Comparison of ENCODE assay signal across 9 cellular contexts in genomic region chr12:749871-750270, GRCh38. TPM values are rescaled to one million over a fixed set of nuclear protein-coding genes. Genes with fewer than 3 reads are reported as not detected.
DNase-seq lines count a peak whose midpoint lies in the region; ATAC-seq, FAIRE-seq and TF ChIP-seq lines count a peak whose summit lies in the region.
"Had no signal": no experiment of that assay in that cellular context is flagged by ENCODE, and none has a peak within 500 bp of the region (broad histone marks: within the 10 kb centered on the region; RNA-seq: fewer than 3 reads in every experiment).

No MANE protein-coding gene starts in this region.

- peak overlapping the region; percentile 93 for H3K4me2 ChIP-seq in GM12878 (ENCODE audit: control insufficient read depth, insufficient read depth)
- peak overlapping the region; percentile 80 for H3K4me2 ChIP-seq in skeletal muscle satellite cell (ENCODE audit: low read length)

- ATAC-seq in GM12878: no peak
- no peak for ATAC-seq in GM21737 (IDR thresholded peaks at IDR 0.05; ENCODE audit: unreplicated experiment)
- ATAC-seq in HG03469 (IDR thresholded peaks at IDR 0.05; ENCODE audit: unreplicated experiment): no peak

- no TSS peak for BruUV-seq in GM12878 (replicated peaks; lab: Mats Ljungman, UMichigan)

- H3K4me1 Mint-ChIP-seq in activated CD4-positive, alpha-beta T cell treated with anti-CD3 and anti-CD28 coated beads, Interleukin-2, amount 10 ng/mL, durations not matched to agents 24 days and 14 days: peaks cover 16% of the 10 kb centered on the region

- SMC1A ChIA-PET in GM12878 (lab: Charles Lee; ENCODE audit: uncharacterized antibody, unreplicated experiment): interaction anchor here (0.8 to 6.6 kb wide), 32 partner anchors 8 to 174 kb away, joined by 3 to 194 read pairs (median 10); no protein-coding TSS in a partner anchor

- no peak overlapping the region for H3K4me3 Mint-ChIP-seq in activated CD4-positive, alpha-beta T cell treated with anti-CD3 and anti-CD28 coated beads, Interleukin-2, amount 10 ng/mL, durations not matched to agents 24 days and 14 days

- H3K9ac ChIP-seq in GM12878 (ENCODE audit: control insufficient read depth, insufficient read depth, low read length) (peak overlapping the region; percentile 60), skeletal muscle satellite cell (ENCODE audit: low read depth, low read length) (no peak overlapping the region)

- intact Hi-C loops in activated CD4-positive, alpha-beta T cell treated with anti-CD3 and anti-CD28 coated beads, Interleukin-2, amount 10 ng/mL, durations not matched to agents 24 days and 14 days (cut with micrococcal nuclease): loop anchor here (2.0 to 5.0 kb wide), 2 partner anchors 119 to 348 kb away; partner anchors contain the start of gene CCDC77
- intact Hi-C loops in GM12878 (cut with micrococcal nuclease; ENCODE audit: unreplicated experiment): loop anchor here (2.0 kb wide), 2 partner anchors 29 to 63 kb away; no protein-coding TSS in a partner anchor

- H3K4me3 ChIP-seq in GM12878 (peak overlapping the region; percentile 75), skeletal muscle satellite cell (ENCODE audit: low read length) (no peak overlapping the region)

- RAD21 ChIA-PET in GM12878 (lab: Charles Lee; ENCODE audit: unreplicated experiment): interaction anchor here (0.8 to 9.6 kb wide), 24 partner anchors 11 to 199 kb away, joined by 3 to 396 read pairs (median 17); partner anchors contain the start of genes NINJ2 and RAD52

- peak; percentile 62 for DNase-seq in activated CD4-positive, alpha-beta T cell treated with anti-CD3 and anti-CD28 coated beads, Interleukin-2, amount 10 ng/mL, durations not matched to agents 24 days and 14 days
- no peak for DNase-seq in activated CD4-positive, alpha-beta T cell treated with anti-CD3 and anti-CD28 coated beads, Interleukin-2, amount 50 U/mL, for 1 hour
- peak; percentile 36 for DNase-seq in NCI-H1417 treated with DMSO at 0.1 percent for 48 hours (lab: John Stamatoyannopoulos, UW)
- no peak for DNase-seq in GM12878 (ENCODE audit: low read depth, low spot score)
- DNase-seq in GM10248 (ENCODE audit: extremely low spot score): no peak
- DNase-seq: central memory CD4-positive, alpha-beta T cell had no signal

- no peak for TF ChIP-seq POLR2A in GM12878 (IDR thresholded peaks at IDR 0.05; ENCODE audit: low read depth, low read length)

- peak overlapping the region; percentile 88 for H3K27ac Mint-ChIP-seq in activated CD4-positive, alpha-beta T cell treated with anti-CD3 and anti-CD28 coated beads, Interleukin-2, amount 10 ng/mL, durations not matched to agents 24 days and 14 days

- H3K27ac ChIP-seq in GM12878 (ENCODE audit: control insufficient read depth, insufficient read depth): peak overlapping the region; percentile 79

- no peaks in the 10 kb centered on the region for H3K36me3 ChIP-seq in GM12878 (ENCODE audit: control insufficient read depth in 2 of 2, insufficient read depth in 2 of 2, low read length in 1 of 2)
- no peaks in the 10 kb centered on the region for H3K36me3 ChIP-seq in skeletal muscle satellite cell (ENCODE audit: insufficient read depth, low read length)

- 52% methylated on average over 1 of the region's 1 CpG for WGBS in GM12878 (ENCODE audit: insufficient coverage, insufficient replicate concordance, low lambda C conversion rate, missing lambda C conversion rate)

- TF ChIP-seq CTCF in GM12878 (IDR thresholded peaks at IDR 0.05 in 2 of 3, conservative IDR thresholded peaks at IDR 0.05 in 1 of 3; ENCODE audit: control insufficient read depth in 2 of 3, extremely low read depth in 1 of 3, insufficient read depth in 1 of 3, low read depth in 3 of 3, low read length in 3 of 3) (no peak), GM10248 (IDR thresholded peaks at IDR 0.05; ENCODE audit: control extremely low read depth, extremely low read depth, low read depth, missing control alignments) (no peak)

- POLR2A ChIA-PET in GM12878 (lab: Charles Lee) (interaction anchor here (0.6 to 6.7 kb wide), 22 partner anchors 8 to 200 kb away, joined by 3 to 118 read pairs (median 8); partner anchors contain the start of gene RAD52), GM10248 (lab: Yijun Ruan, JAX) (interaction anchor here (0.6 kb wide), 1 partner anchor 119 kb away, joined by 3 read pairs; no protein-coding TSS in a partner anchor)

- H2AFZ ChIP-seq in GM12878 (ENCODE audit: control insufficient read depth, low read depth, low read length): peak overlapping the region; percentile 63

- H3K36me3 Mint-ChIP-seq in activated CD4-positive, alpha-beta T cell treated with anti-CD3 and anti-CD28 coated beads, Interleukin-2, amount 10 ng/mL, durations not matched to agents 24 days and 14 days (ENCODE audit: low read depth): peaks cover 10% of the 10 kb centered on the region

- in situ Hi-C loops in GM12878 (cut with MboI): loop anchor here (5.0 kb wide), 2 partner anchors 78 to 173 kb away; no protein-coding TSS in a partner anchor

- peak; percentile 93 for FAIRE-seq in GM12878 (lab: Jason Lieb, UNC)

- no peaks in the 10 kb centered on the region for H3K27me3 ChIP-seq in GM12878 (replicated peaks in 1 of 2; ENCODE audit: control insufficient read depth in 2 of 2, insufficient read depth in 2 of 2, low read length in 1 of 2)
- H3K27me3 ChIP-seq in skeletal muscle satellite cell (ENCODE audit: control insufficient read depth, insufficient read depth, low read length): no peaks in the 10 kb centered on the region

- TF ChIP-seq EP300 in GM12878 (IDR thresholded peaks at IDR 0.05; ENCODE audit: borderline replicate concordance in 1 of 2, control insufficient read depth in 1 of 2, low read depth in 2 of 2, low read length in 2 of 2): no peak

- peaks cover 41% of the 10 kb centered on the region for H3K79me2 ChIP-seq in GM12878 (ENCODE audit: control insufficient read depth, insufficient read depth, low read length)

- no peaks in the 10 kb centered on the region for H3K9me3 Mint-ChIP-seq in activated CD4-positive, alpha-beta T cell treated with anti-CD3 and anti-CD28 coated beads, Interleukin-2, amount 10 ng/mL, durations not matched to agents 24 days and 14 days

- H4K20me1 ChIP-seq in GM12878 (ENCODE audit: control insufficient read depth, insufficient read depth): peaks cover 7% of the 10 kb centered on the region; the same call in 1 of the 2 replicates

- H3K4me1 ChIP-seq in GM12878 (ENCODE audit: control insufficient read depth, insufficient read depth, low read length): no peaks in the 10 kb centered on the region; the same call in 1 of the 2 replicates
- peaks cover 18% of the 10 kb centered on the region for H3K4me1 ChIP-seq in skeletal muscle satellite cell (ENCODE audit: control insufficient read depth, insufficient read depth, low read length)

- no peak for TF ChIP-seq RAD21 in GM12878 (IDR thresholded peaks at IDR 0.05; ENCODE audit: insufficient read depth, low read depth, low read length)

- CTCF ChIA-PET in GM12878 (lab: Yijun Ruan, JAX): interaction anchor here (1.0 to 6.5 kb wide), 19 partner anchors 10 to 181 kb away, joined by 3 to 123 read pairs (median 10); no protein-coding TSS in a partner anchor
- CTCF ChIA-PET in GM10248 (lab: Yijun Ruan, JAX): interaction anchor here (0.6 to 5.8 kb wide), 20 partner anchors 8 to 292 kb away, joined by 3 to 52 read pairs (median 8); partner anchors contain the start of gene RAD52

- H3K27me3 Mint-ChIP-seq in activated CD4-positive, alpha-beta T cell treated with anti-CD3 and anti-CD28 coated beads, Interleukin-2, amount 10 ng/mL, durations not matched to agents 24 days and 14 days: no peaks in the 10 kb centered on the region

- H3K9me3 ChIP-seq in GM12878 (replicated peaks; ENCODE audit: control insufficient read depth, insufficient read depth, low read length): no peaks in the 10 kb centered on the region
- no peaks in the 10 kb centered on the region for H3K9me3 ChIP-seq in skeletal muscle satellite cell (replicated peaks; ENCODE audit: low read length)

TF ChIP-seq in GM12878, 131 proteins besides CTCF, POLR2A, EP300 and RAD21:
- no peak for TF ChIP-seq CHD2 (IDR thresholded peaks at IDR 0.05; ENCODE audit: borderline replicate concordance, low read depth, low read length)
- no peak for TF ChIP-seq EZH2 (IDR thresholded peaks at IDR 0.05; ENCODE audit: borderline replicate concordance, control insufficient read depth, low read depth, low read length)
- peak; percentile 28; the same call in 1 of the 2 replicates for TF ChIP-seq ZNF24 (IDR thresholded peaks at IDR 0.05)

RNA-seq across cellular contexts. Expression of gene WNK1, which starts 2.5 kb away (rescaled TPM):
- 156 TPM in 2 replicates for total RNA-seq in activated CD4-positive, alpha-beta T cell treated with anti-CD3 and anti-CD28 coated beads, Interleukin-2, amount 10 ng/mL, durations not matched to agents 24 days and 14 days
- total RNA-seq in GM12878 (2013; cell fraction: nucleolus; rRNA removed): 576 and 584 TPM in 2 replicates
- 62.5 and 68.7 TPM in 2 replicates for total RNA-seq in GM12878 (2014; rRNA removed)
- total RNA-seq in GM12878 (2014; rRNA removed; fragmentation: Illumina TruSeq; extraction: Trizol): 82.2 and 95.0 TPM in 2 replicates
- total RNA-seq in GM12878 (2021): 151 and 162 TPM in 2 replicates
- 43.7 TPM for polyA plus RNA-seq in GM12878 (2011; ENCODE audit: low read depth)
- polyA plus RNA-seq in GM12878 (2011; rRNA removed): 69.4 and 112 TPM in 2 replicates
- polyA plus RNA-seq in GM12878 (2011; cell fraction: cytosol; rRNA removed): 154 and 156 TPM in 2 replicates
- polyA plus RNA-seq in GM12878 (2011; cell fraction: nucleus; rRNA removed): 129 and 167 TPM in 2 replicates
- 63.7 and 89.3 TPM in 2 replicates for polyA plus RNA-seq in GM12878 (2012)
- polyA plus RNA-seq in GM12878 (2014; fragmentation: Illumina TruSeq; extraction: Trizol): 142 and 143 TPM in 2 replicates
- 10 to 100 TPM in 1 of 2 experiments, 1 to 10 TPM in 1; 9.6 to 23.8 TPM for polyA plus RNA-seq in GM12878 (2014; fragmentation: Nextera tagmentation; extraction: Ambion mirVana)
- polyA plus RNA-seq in GM12878 (2014; rRNA removed): 92.4 and 96.0 TPM in 2 replicates
- polyA plus RNA-seq in GM12878 (2016; fragmentation: Nextera tagmentation; extraction: Ambion mirVana): 10 to 100 TPM; 56.4 to 90.9 TPM
- polyA minus RNA-seq in GM12878 (2011; rRNA and poly(A)+ RNA removed): 462 and 496 TPM in 2 replicates
- polyA minus RNA-seq in GM12878 (2011; cell fraction: cytosol; rRNA and poly(A)+ RNA removed): 260 and 293 TPM in 2 replicates
- 313 and 456 TPM in 2 replicates for polyA minus RNA-seq in GM12878 (2011; cell fraction: nucleus; rRNA and poly(A)+ RNA removed)
- total RNA-seq in skeletal muscle satellite cell (2012; rRNA removed): 67.4 and 87.4 TPM in 2 replicates

Comparison
In these comparisons a context has a peak if more than half of its experiments do, and no peak if none do; other contexts are left out.
1. DNase-seq: peak in activated CD4-positive, alpha-beta T cell treated with anti-CD3 and anti-CD28 coated beads, Interleukin-2, amount 10 ng/mL, durations not matched to agents 24 days and 14 days (single experiment) and NCI-H1417 treated with DMSO at 0.1 percent for 48 hours (single experiment); none in activated CD4-positive, alpha-beta T cell treated with anti-CD3 and anti-CD28 coated beads, Interleukin-2, amount 50 U/mL, for 1 hour (single experiment), GM12878 (single experiment) and GM10248 (single experiment).